Comparison of ENCODE assay signal across 20 cellular contexts in the genomic region with DNA sequence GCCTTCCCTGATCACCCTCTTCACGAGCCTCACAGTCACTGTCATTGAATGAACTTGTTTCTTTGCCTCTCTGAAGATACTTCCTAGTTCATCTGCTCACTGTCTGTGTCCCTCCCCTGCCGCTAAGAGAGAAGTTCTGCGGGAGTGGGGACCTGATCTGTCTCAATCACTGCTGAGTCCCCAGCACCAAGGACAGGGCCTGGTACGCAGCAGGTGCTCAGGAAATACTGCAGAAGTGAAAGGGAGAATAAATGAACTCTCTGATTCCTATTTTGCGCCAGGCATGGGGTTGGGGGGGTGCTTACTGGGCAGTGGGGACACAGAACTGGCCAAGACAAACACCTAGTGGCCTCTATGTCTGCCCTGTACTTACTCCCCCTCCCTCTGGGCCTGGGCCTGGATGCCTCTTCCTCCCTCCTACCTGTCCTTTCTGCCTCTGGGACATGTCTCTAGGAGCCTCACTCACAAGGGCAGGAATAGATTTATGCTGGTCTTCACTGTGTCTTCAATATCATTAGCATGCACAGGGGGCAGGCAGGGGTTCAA. TPM values are rescaled to one million over a fixed set of nuclear protein-coding genes. Genes with fewer than 3 reads are reported as not detected.
DNase-seq lines count a peak whose midpoint lies in the region; ATAC-seq, FAIRE-seq and TF ChIP-seq lines count a peak whose summit lies in the region.
"Had no signal": no experiment of that assay in that cellular context is flagged by ENCODE, and none has a peak within 500 bp of the region (broad histone marks: within the 10 kb centered on the region; RNA-seq: fewer than 3 reads in every experiment).

No MANE protein-coding gene starts in this region.

- peak; percentile 33 for DNase-seq in DND-41
- DNase-seq in K562 (ENCODE audit: extremely low read depth in 1 of 4, low spot score in 3 of 4): peak in 1 of 4 experiments; percentile 7
- DNase-seq in naive thymus-derived CD8-positive, alpha-beta T cell: no peak
- no peak for DNase-seq in H9
- DNase-seq: activated CD8-positive, alpha-beta memory T cell treated with anti-CD3 and anti-CD28 coated beads, Interleukin-2, amount 50 U/mL, for 48 hours; activated naive CD4-positive, alpha-beta T cell treated with Interleukin-2 at 50 U/mL for 16 hours; DMS153; left cardiac atrium; NCI-H2081 treated with DMSO at 0.1 percent for 48 hours; stimulated activated CD4-positive, alpha-beta T cell treated with anti-CD3 and anti-CD28 coated beads, Interleukin-15, amount 100 ng/mL, for 24 hours had no signal

- peak overlapping the region in 1 of 10 donors; percentile 13 for H3K4me3 Mint-ChIP-seq in naive thymus-derived CD8-positive, alpha-beta T cell
- H3K4me3 Mint-ChIP-seq in H9: no peak overlapping the region
- H3K4me3 Mint-ChIP-seq: T-helper 1 cell treated with Interleukin-12 subunit alpha and Interleukin-12 subunit beta and Interleukin-4 antibody, amounts not matched to agents 30 μg/mL and 1 μg/mL, for 36 hours had no signal

- in situ Hi-C loops in K562 (cut with MboI): no loop called here

- H3K4me1 Mint-ChIP-seq in naive thymus-derived CD8-positive, alpha-beta T cell: peaks cover 7 to 35% (median 25%) of the 10 kb centered on the region in 4 donors
- no peaks in the 10 kb centered on the region for H3K4me1 Mint-ChIP-seq in H9

- no peak overlapping the region for H2BK15ac ChIP-seq in H9 (ENCODE audit: low read depth, low read length)

- H3K14ac ChIP-seq in H9 (ENCODE audit: insufficient read depth, low read length): no peak overlapping the region

- no peak overlapping the region for H2BK120ac ChIP-seq in H9 (ENCODE audit: low read depth, low read length, poor library complexity, severe bottlenecking)

- no peak overlapping the region for H4K91ac ChIP-seq in H9 (ENCODE audit: insufficient read length, low read depth, low read length)

- H4K20me1 ChIP-seq in DND-41 (ENCODE audit: insufficient read depth, low read length): no peaks in the 10 kb centered on the region
- 0 out of 2 replicates have a peak, but pooled peaks cover 6% of the 10 kb centered on the region for H4K20me1 ChIP-seq in K562 (replicated peaks; ENCODE audit: control insufficient read depth, insufficient read depth, low read length)
- H4K20me1 ChIP-seq in H9 (ENCODE audit: control insufficient read depth, insufficient read depth, insufficient read length): no peaks in the 10 kb centered on the region
- H4K20me1 ChIP-seq: BLaER1 had no signal

- H3K4me1 ChIP-seq in DND-41 (ENCODE audit: insufficient read depth, low read length) (no peaks in the 10 kb centered on the region), K562 (replicated peaks in 1 of 2; ENCODE audit: control insufficient read depth in 2 of 2, insufficient read depth in 2 of 2, low read length in 2 of 2) (peaks cover 0 to 14% of the 10 kb centered on the region in 2 experiments; a peak in 2 of 5 replicates), H9 (ENCODE audit: insufficient read depth, low read length) (no peaks in the 10 kb centered on the region)
- H3K4me1 ChIP-seq: BLaER1 had no signal

- CTCF ChIA-PET in K562 (lab: Yijun Ruan, JAX; ENCODE audit: low intra/inter-chr PET ratio): no interaction called here

- POLR2A ChIA-PET in K562 (lab: Yijun Ruan, JAX): no interaction called here
- POLR2A ChIA-PET in naive thymus-derived CD8-positive, alpha-beta T cell (lab: Charles Lee): no interaction called here

- H4K8ac ChIP-seq in H9 (replicated peaks; ENCODE audit: insufficient read length, low read depth, low read length): no peak overlapping the region

- peaks cover 5% of the 10 kb centered on the region for H3K23me2 ChIP-seq in H9 (ENCODE audit: insufficient read length, low read depth, low read length, poor library complexity, severe bottlenecking)

- H3K36me3 Mint-ChIP-seq in naive thymus-derived CD8-positive, alpha-beta T cell: peaks cover 6 to 74% (median 13%) of the 10 kb centered on the region in 3 donors
- H3K36me3 Mint-ChIP-seq in H9 (ENCODE audit: insufficient read depth in 1 of 3, low read depth in 3 of 3): no peaks in the 10 kb centered on the region

- H3K9me3 ChIP-seq in DND-41 (ENCODE audit: insufficient read depth, low read length, severe bottlenecking): no peaks in the 10 kb centered on the region
- H3K9me3 ChIP-seq in K562 (replicated peaks; ENCODE audit: control insufficient read depth, insufficient read depth, low read depth, low read length): no peaks in the 10 kb centered on the region
- no peaks in the 10 kb centered on the region for H3K9me3 ChIP-seq in H9 (ENCODE audit: control insufficient read depth, low read depth, low read length)
- H3K9me3 ChIP-seq: BLaER1 had no signal

- no peak for TF ChIP-seq EP300 in Ishikawa (IDR thresholded peaks at IDR 0.05; ENCODE audit: borderline replicate concordance)
- no peak for TF ChIP-seq EP300 in K562 (IDR thresholded peaks at IDR 0.05; ENCODE audit: low read length)

- H3K4me3 ChIP-seq in DND-41 (ENCODE audit: low read depth in 1 of 2, low read length in 2 of 2) (no peak overlapping the region), K562 (no peak overlapping the region)
- H3K4me3 ChIP-seq: BLaER1, hepatocyte had no signal

- BruUV-seq in K562 (replicated peaks; lab: Mats Ljungman, UMichigan): no TSS peak

- H3K27me3 ChIP-seq in DND-41 (ENCODE audit: insufficient read depth, low read length, poor library complexity) (no peaks in the 10 kb centered on the region), K562 (ENCODE audit: control insufficient read depth in 2 of 2, insufficient read depth in 2 of 2, low read length in 2 of 2) (peaks cover 13 to 61% of the 10 kb centered on the region in 2 experiments; a peak in 4 of 5 replicates), H9 (ENCODE audit: insufficient read depth, low read length) (no peaks in the 10 kb centered on the region)
- H3K27me3 ChIP-seq: BLaER1, hepatocyte had no signal

- H3K27ac Mint-ChIP-seq in naive thymus-derived CD8-positive, alpha-beta T cell: peak overlapping the region in 8 of 10 donors; percentile 16 to 90 (median 58)
- no peak overlapping the region; a peak in 2 of 7 replicates for H3K27ac Mint-ChIP-seq in H9
- H3K27ac Mint-ChIP-seq: progenitor cell of endocrine pancreas had no signal

- no peak for FAIRE-seq in K562 (lab: Jason Lieb, UNC)
- FAIRE-seq: GM18507 had no signal

- H2BK20ac ChIP-seq in H9 (ENCODE audit: low read depth, low read length, poor library complexity, severe bottlenecking): no peak overlapping the region

- H3K36me3 ChIP-seq in DND-41 (ENCODE audit: insufficient read depth, low read length) (no peaks in the 10 kb centered on the region), K562 (ENCODE audit: control insufficient read depth, insufficient read depth, low read length) (no peaks in the 10 kb centered on the region)
- H3K36me3 ChIP-seq: BLaER1 had no signal

- no peaks in the 10 kb centered on the region for H3K79me2 ChIP-seq in DND-41 (ENCODE audit: insufficient read depth, low read length)
- H3K79me2 ChIP-seq in K562 (ENCODE audit: control insufficient read depth, insufficient read depth, low read length): no peaks in the 10 kb centered on the region
- no peaks in the 10 kb centered on the region for H3K79me2 ChIP-seq in H9 (ENCODE audit: insufficient read depth, low read length)
- H3K79me2 ChIP-seq: hepatocyte had no signal

- H4K5ac ChIP-seq in H9 (ENCODE audit: insufficient read length, low read depth, low read length): no peak overlapping the region

- H3K27ac ChIP-seq in DND-41 (ENCODE audit: low read length) (no peak overlapping the region), K562 (ENCODE audit: extremely low read depth, low read depth, low read length) (no peak overlapping the region), H9 (ENCODE audit: insufficient read length, low read depth, low read length) (no peak overlapping the region)
- H3K27ac ChIP-seq: BLaER1, hepatocyte, RWPE1 had no signal

- H3K79me1 ChIP-seq in H9 (ENCODE audit: insufficient read depth, low read depth, low read length, poor library complexity, severe bottlenecking): no peaks in the 10 kb centered on the region

- no peak overlapping the region for H3T11ph ChIP-seq in H9 (ENCODE audit: low read length)

- H3K18ac ChIP-seq in H9 (ENCODE audit: insufficient read length, low read depth, low read length): no peak overlapping the region

- no peaks in the 10 kb centered on the region for H3K27me3 Mint-ChIP-seq in naive thymus-derived CD8-positive, alpha-beta T cell
- H3K27me3 Mint-ChIP-seq in H9 (ENCODE audit: low read depth): no peaks in the 10 kb centered on the region

- no peak for TF ChIP-seq CTCF in DND-41 (IDR thresholded peaks at IDR 0.05; ENCODE audit: borderline replicate concordance, extremely low read depth, low read length, poor library complexity, severe bottlenecking)
- no peak for TF ChIP-seq CTCF in K562 (IDR thresholded peaks at IDR 0.05 in 2 of 3, conservative IDR thresholded peaks at IDR 0.05 in 1 of 3; ENCODE audit: insufficient read depth in 2 of 3, low read depth in 1 of 3, low read length in 3 of 3)
- no peak for TF ChIP-seq CTCF in H9 (conservative IDR thresholded peaks at IDR 0.05)

- TF ChIP-seq RAD21 in Ishikawa (IDR thresholded peaks at IDR 0.05; ENCODE audit: low read depth): no peak
- TF ChIP-seq RAD21 in K562 (CRISPR knock-in tag; conservative IDR thresholded peaks at IDR 0.05 in 1 of 2, IDR thresholded peaks at IDR 0.05 in 1 of 2): no peak

- H2BK12ac ChIP-seq in H9 (ENCODE audit: insufficient read length, low read depth, low read length): no peak overlapping the region

- peak; percentile 73 for ATAC-seq in DND-41 (ENCODE audit: insufficient read depth, low read depth)
- 0 out of 3 replicates have a peak, but pooled peaks have one; percentile 44 for ATAC-seq in K562
- no peak for ATAC-seq in naive thymus-derived CD8-positive, alpha-beta T cell
- ATAC-seq in GM21423 (IDR thresholded peaks at IDR 0.05; ENCODE audit: unreplicated experiment): no peak
- ATAC-seq in GM21529 (IDR thresholded peaks at IDR 0.05; ENCODE audit: unreplicated experiment): no peak
- ATAC-seq: activated CD4-positive, CD25-positive, alpha-beta regulatory T cell treated with anti-CD3 and anti-CD28 coated beads, Interleukin-2, amount 50 U/mL, for 24 hours; left cardiac atrium had no signal

- no peak overlapping the region for H2BK5ac ChIP-seq in H9 (ENCODE audit: insufficient read length, low read length)

- H3K9me1 ChIP-seq in K562 (ENCODE audit: control insufficient read depth, insufficient read depth, low read length): no peaks in the 10 kb centered on the region

- H3K9me3 Mint-ChIP-seq in naive thymus-derived CD8-positive, alpha-beta T cell: no peaks in the 10 kb centered on the region
- H3K9me3 Mint-ChIP-seq in H9: no peaks in the 10 kb centered on the region
- H3K9me3 Mint-ChIP-seq: T-helper 1 cell treated with Interleukin-12 subunit alpha and Interleukin-12 subunit beta and Interleukin-4 antibody, amounts not matched to agents 30 μg/mL and 1 μg/mL, for 36 hours had no signal

- H3K4me2 ChIP-seq in DND-41 (ENCODE audit: insufficient read depth, low read length) (no peak overlapping the region), K562 (ENCODE audit: insufficient read depth, low read length) (no peak overlapping the region), H9 (ENCODE audit: insufficient read depth, insufficient read length, low read length) (no peak overlapping the region)
- H3K4me2 ChIP-seq: BLaER1, hepatocyte had no signal

- no peak overlapping the region for H3K4ac ChIP-seq in H9 (ENCODE audit: low read depth, low read length)

- intact Hi-C loops in K562 (cut with micrococcal nuclease): no loop called here

- no peak overlapping the region for H3K56ac ChIP-seq in H9 (ENCODE audit: insufficient read length, low read depth, low read length)

- H3K9ac ChIP-seq in DND-41 (ENCODE audit: low read depth, low read length): no peak overlapping the region
- no peak overlapping the region for H3K9ac ChIP-seq in K562 (ENCODE audit: insufficient read depth in 1 of 2, low read depth in 2 of 2, low read length in 2 of 2)
- no peak overlapping the region for H3K9ac ChIP-seq in H9 (ENCODE audit: extremely low read depth, insufficient read length, low read length)
- H3K9ac ChIP-seq: BLaER1 had no signal

- no peak for TF ChIP-seq POLR2A in K562 (conservative IDR thresholded peaks at IDR 0.05)

- no peak overlapping the region for H3K23ac ChIP-seq in H9 (ENCODE audit: insufficient read length, low read depth, low read length)

- H2AK5ac ChIP-seq in H9 (ENCODE audit: insufficient read length, low read length): no peak overlapping the region

- no peak overlapping the region for H2AFZ ChIP-seq in DND-41 (ENCODE audit: low read depth, low read length)
- H2AFZ ChIP-seq in K562 (ENCODE audit: low read depth, low read length): no peak overlapping the region
- H2AFZ ChIP-seq in H9 (ENCODE audit: low read length): no peak overlapping the region
- H2AFZ ChIP-seq: hepatocyte had no signal

- WGBS in K562 (ENCODE audit: insufficient coverage, low coverage, missing lambda C conversion rate): 0% methylated on average over 5 of the region's 5 CpGs
- no CpG with 5 or more reads among the region's 5 CpGs for WGBS in H9 (ENCODE audit: extremely low coverage, insufficient read length, low lambda C conversion rate)

RNA-seq across cellular contexts. Expression of gene FCGBP, which starts 17.5 kb away (rescaled TPM):
- 0.79 and 0.83 TPM in 2 replicates for total RNA-seq in K562 (2011; cell fraction: chromatin; rRNA removed; ENCODE audit: low replicate concordance)
- 0.39 and 0.83 TPM in 2 replicates for total RNA-seq in K562 (2011; cell fraction: nucleolus; rRNA removed)
- 0.15 and 0.22 TPM in 2 replicates for total RNA-seq in K562 (2011; cell fraction: nucleoplasm; rRNA removed)
- total RNA-seq in K562 (2014; rRNA removed) (0.04 and 0.05 TPM in 2 replicates), K562 (2014; rRNA removed; fragmentation: Illumina TruSeq; extraction: Trizol) (not detected in 2 replicates), K562 (2015; rRNA removed; fragmentation: Illumina TruSeq; extraction: Trizol) (0.19 and 0.25 TPM in 2 replicates), K562 (2021) (1.5 and 1.9 TPM in 2 replicates), H9 (2021) (0.13 and 0.15 TPM in 2 replicates)
- polyA plus RNA-seq in K562 (2011; rRNA removed) (0.04 and 0.13 TPM in 2 replicates), K562 (2014; fragmentation: Illumina TruSeq; extraction: Trizol) (0.01 TPM in 2 replicates), K562 (2014; fragmentation: Nextera tagmentation; extraction: Ambion mirVana) (not detected), K562 (2014; rRNA removed) (0.03 TPM in 1 of 2 replicates, not detected in the other)
- 0.15 and 0.27 TPM in 2 replicates for polyA plus RNA-seq in K562 (2011; cell fraction: cytosol; rRNA removed)
- 0.17 and 0.73 TPM in 2 replicates for polyA plus RNA-seq in K562 (2011; cell fraction: nucleus; rRNA removed)
- polyA plus RNA-seq in K562 (2012): 0.12 and 0.18 TPM in 2 replicates
- polyA minus RNA-seq in K562 (2011; rRNA and poly(A)+ RNA removed): 0.18 TPM in 1 of 2 replicates, not detected in the other
- 0.10 TPM in 1 of 2 replicates, not detected in the other for polyA minus RNA-seq in K562 (2011; cell fraction: cytosol; rRNA and poly(A)+ RNA removed)
- 0.33 and 0.67 TPM in 2 replicates for polyA minus RNA-seq in K562 (2011; cell fraction: nucleus; rRNA and poly(A)+ RNA removed)
- total RNA-seq in naive thymus-derived CD8-positive, alpha-beta T cell: 100 to 1,000 TPM; 223 to 230 TPM
- polyA plus RNA-seq in naive thymus-derived CD8-positive, alpha-beta T cell: 10 to 100 TPM in 1 of 3 donors, 1 to 10 TPM in 2; 2.7 to 11.6 (median 3.1) TPM

RNA-seq across cellular contexts. Expression of gene PSMC4, which starts 54.0 kb away (rescaled TPM):
- 46.0 and 82.3 TPM in 2 replicates for total RNA-seq in K562 (2011; cell fraction: chromatin; rRNA removed; ENCODE audit: low replicate concordance)
- 49.2 and 65.9 TPM in 2 replicates for total RNA-seq in K562 (2011; cell fraction: nucleolus; rRNA removed)
- 40.1 and 50.1 TPM in 2 replicates for total RNA-seq in K562 (2011; cell fraction: nucleoplasm; rRNA removed)
- total RNA-seq in K562 (2014; rRNA removed) (142 and 187 TPM in 2 replicates), K562 (2014; rRNA removed; fragmentation: Illumina TruSeq; extraction: Trizol) (104 and 115 TPM in 2 replicates), K562 (2015; rRNA removed; fragmentation: Illumina TruSeq; extraction: Trizol) (139 and 143 TPM in 2 replicates), K562 (2021) (146 and 150 TPM in 2 replicates), H9 (2021) (111 and 119 TPM in 2 replicates)
- polyA plus RNA-seq in K562 (2011; rRNA removed) (45.9 and 69.6 TPM in 2 replicates), K562 (2014; fragmentation: Illumina TruSeq; extraction: Trizol) (171 and 192 TPM in 2 replicates), K562 (2014; fragmentation: Nextera tagmentation; extraction: Ambion mirVana) (100 to 1,000 TPM; 380 to 475 TPM), K562 (2014; rRNA removed) (97.0 and 102 TPM in 2 replicates)
- polyA plus RNA-seq in K562 (2011; cell fraction: cytosol; rRNA removed): 53.9 and 128 TPM in 2 replicates
- 93.8 and 118 TPM in 2 replicates for polyA plus RNA-seq in K562 (2011; cell fraction: nucleus; rRNA removed)
- polyA plus RNA-seq in K562 (2012): 138 and 171 TPM in 2 replicates
- polyA minus RNA-seq in K562 (2011; rRNA and poly(A)+ RNA removed): 26.7 and 28.2 TPM in 2 replicates
- polyA minus RNA-seq in K562 (2011; cell fraction: cytosol; rRNA and poly(A)+ RNA removed): 57.7 and 66.1 TPM in 2 replicates
- polyA minus RNA-seq in K562 (2011; cell fraction: nucleus; rRNA and poly(A)+ RNA removed): 21.8 and 31.1 TPM in 2 replicates
- total RNA-seq in naive thymus-derived CD8-positive, alpha-beta T cell: 10 to 100 TPM; 38.7 to 44.3 TPM
- polyA plus RNA-seq in naive thymus-derived CD8-positive, alpha-beta T cell: 10 to 100 TPM; 71.3 to 80.4 (median 72.8) TPM

Comparison
In these comparisons a context has a peak if more than half of its experiments do, and no peak if none do; other contexts are left out.
1. ATAC-seq: peak in DND-41 (single experiment) and K562 (single experiment); none in naive thymus-derived CD8-positive, alpha-beta T cell (0 of 2), GM21423 (single experiment) and GM21529 (single experiment).
2. H3K27ac Mint-ChIP-seq: peak in naive thymus-derived CD8-positive, alpha-beta T cell (8 of 10); none in H9 (0 of 3).
3. RNA of gene FCGBP, which starts 17.5 kb away (total RNA-seq): 223 to 230 TPM in naive thymus-derived CD8-positive, alpha-beta T cell; 0.04 to 1.9 TPM in K562 and 0.13 to 0.15 TPM in H9; every median in the first group is over 10 times any median in the second.